In genomic region chr16:56919099-56919800, GRCh38 we compare ENCODE assay signal across 26 cellular contexts. TPM values are rescaled to one million over a fixed set of nuclear protein-coding genes. Genes with fewer than 3 reads are reported as not detected.
DNase-seq lines count a peak whose midpoint lies in the region; ATAC-seq and TF ChIP-seq lines count a peak whose summit lies in the region.
"Had no signal": no experiment of that assay in that cellular context is flagged by ENCODE, and none has a peak within 500 bp of the region (broad histone marks: within the 10 kb centered on the region; RNA-seq: fewer than 3 reads in every experiment).

No MANE protein-coding gene starts in this region.

- H3K9me3 Mint-ChIP-seq in GM23338 = no peaks in the 10 kb centered on the region
- H3K9me3 Mint-ChIP-seq in activated T-cell treated with anti-CD3 and anti-CD28 coated beads, Interleukin-2, amount 50 U/mL, for 4 hours = no peaks in the 10 kb centered on the region
- H3K9me3 Mint-ChIP-seq: immature natural killer cell, natural killer cell had no signal

- H4K20me1 ChIP-seq in GM23338 (replicated peaks; ENCODE audit: insufficient read depth) = no peaks in the 10 kb centered on the region
- H4K20me1 ChIP-seq in PC-3 (ENCODE audit: low read length) = no peaks in the 10 kb centered on the region

- H3K27ac Mint-ChIP-seq in GM23338 = no peak overlapping the region
- H3K27ac Mint-ChIP-seq: immature natural killer cell, natural killer cell had no signal

- H3K4me1 Mint-ChIP-seq in GM23338 = no peaks in the 10 kb centered on the region; the same call in 2 of the 3 replicates
- peaks cover 26% of the 10 kb centered on the region for H3K4me1 Mint-ChIP-seq in activated T-cell treated with anti-CD3 and anti-CD28 coated beads, Interleukin-2, amount 50 U/mL, for 4 hours (ENCODE audit: low read depth)

- 48% methylated on average over 11 of the region's 11 CpGs for WGBS in prostate gland

- intact Hi-C loops in PC-3 (cut with micrococcal nuclease) = no loop called here
- intact Hi-C loops in prostate gland (cut with DNase I) = loop anchor here (10.0 kb wide), 1 partner anchor 56 kb away; no protein-coding TSS in a partner anchor
- intact Hi-C loops in left lung (cut with DNase I) = no loop called here
- intact Hi-C loops in cardiac septum (cut with DNase I) = loop anchor here (5.0 kb wide), 1 partner anchor 52 kb away; the partner anchor contains the start of gene SLC12A3

- H3K36me3 Mint-ChIP-seq in GM23338 (ENCODE audit: low read depth) = no peaks in the 10 kb centered on the region
- H3K36me3 Mint-ChIP-seq in activated T-cell treated with anti-CD3 and anti-CD28 coated beads, Interleukin-2, amount 50 U/mL, for 4 hours (ENCODE audit: insufficient read depth) = no peaks in the 10 kb centered on the region
- H3K36me3 Mint-ChIP-seq: natural killer cell had no signal

- TF ChIP-seq POLR2A in prostate gland (IDR thresholded peaks at IDR 0.05) = no peak

- H3K36me3 ChIP-seq in GM23338 (ENCODE audit: insufficient read depth) (no peaks in the 10 kb centered on the region), PC-3 (ENCODE audit: low read depth, low read length) (no peaks in the 10 kb centered on the region), prostate gland (no peaks in the 10 kb centered on the region), left lung (no peaks in the 10 kb centered on the region)
- H3K36me3 ChIP-seq: adrenal gland, thoracic aorta had no signal

- no peaks in the 10 kb centered on the region for H3K79me2 ChIP-seq in GM23338 (replicated peaks; ENCODE audit: insufficient read depth)
- H3K79me2 ChIP-seq in PC-3 (ENCODE audit: low read length) = no peaks in the 10 kb centered on the region

- BruUV-seq in PC-3 (replicated peaks; lab: Mats Ljungman, UMichigan) = no TSS peak

- H3K4me3 ChIP-seq in GM23338 (no peak overlapping the region), PC-3 (ENCODE audit: low read length) (no peak overlapping the region), prostate gland (no peak overlapping the region), left lung (no peak overlapping the region)
- H3K4me3 ChIP-seq: skin epidermis, thoracic aorta had no signal

- H2AFZ ChIP-seq in GM23338 (peak overlapping the region; percentile 63; the same call in 1 of the 2 replicates), PC-3 (ENCODE audit: low read length) (no peak overlapping the region)

- H3K9me3 ChIP-seq in PC-3 (ENCODE audit: low read length) = no peaks in the 10 kb centered on the region
- H3K9me3 ChIP-seq in prostate gland = no peaks in the 10 kb centered on the region
- H3K9me3 ChIP-seq in left lung = no peaks in the 10 kb centered on the region
- H3K9me3 ChIP-seq: adrenal gland, thoracic aorta had no signal

- H3K27me3 Mint-ChIP-seq in GM23338 (ENCODE audit: insufficient read depth, low read depth, poor library complexity) = peaks cover 14% of the 10 kb centered on the region
- no peaks in the 10 kb centered on the region for H3K27me3 Mint-ChIP-seq in activated T-cell treated with anti-CD3 and anti-CD28 coated beads, Interleukin-2, amount 50 U/mL, for 4 hours (ENCODE audit: low read depth)

- POLR2A ChIA-PET in PC-3 (lab: Charles Lee; ENCODE audit: unreplicated experiment) = no interaction called here

- DNase-seq in GM23338 (ENCODE audit: low spot score) = no peak
- DNase-seq in PC-3 = peak; percentile 19
- DNase-seq in foreskin keratinocyte = peak; percentile 58 to 84
- peak; percentile 91 for DNase-seq in prostate gland (ENCODE audit: low spot score)
- no peak for DNase-seq in activated T-cell treated with anti-CD3 and anti-CD28 coated beads, Interleukin-2, amount 50 U/mL, for 4 hours
- DNase-seq in left lung = no peak
- no peak for DNase-seq in NCI-H1694 treated with DMSO at 0.1 percent for 48 hours (lab: John Stamatoyannopoulos, UW)
- DNase-seq in cardiac septum (ENCODE audit: low spot score) = no peak
- DNase-seq: adrenal gland; AML-193; Calu3; central memory CD4-positive, alpha-beta T cell; head of caudate nucleus; immature natural killer cell; Kasumi-1; natural killer cell; NCI-H446; stimulated activated CD4-positive, alpha-beta T cell treated with anti-CD3 and anti-CD28 coated beads, Interleukin-2, amount 100 ng/mL, for 48 hours; T-helper 1 cell had no signal

- H3K4me1 ChIP-seq in GM23338 (ENCODE audit: insufficient read depth) (no peaks in the 10 kb centered on the region), PC-3 (ENCODE audit: insufficient read depth, low read length) (no peaks in the 10 kb centered on the region), foreskin keratinocyte (no peaks in the 10 kb centered on the region), prostate gland (replicated peaks) (peaks cover 39% of the 10 kb centered on the region), left lung (peaks cover 4 to 22% of the 10 kb centered on the region in 2 donors)

- TF ChIP-seq CTCF in GM23338 (conservative IDR thresholded peaks at IDR 0.05; ENCODE audit: low read depth in 2 of 2) (no peak), PC-3 (conservative IDR thresholded peaks at IDR 0.05; ENCODE audit: low read depth, low read length) (no peak), foreskin keratinocyte (conservative IDR thresholded peaks at IDR 0.05) (no peak), prostate gland (IDR thresholded peaks at IDR 0.05) (peak in 1 of 4 experiments; percentile 6), left lung (IDR thresholded peaks at IDR 0.05) (no peak)

- no peaks in the 10 kb centered on the region for H3F3A ChIP-seq in GM23338 (replicated peaks; ENCODE audit: low read depth)
- no peaks in the 10 kb centered on the region for H3F3A ChIP-seq in PC-3 (ENCODE audit: low read length, unreplicated experiment)

- CTCF ChIA-PET in PC-3 (lab: Charles Lee) = no interaction called here

- H3K27ac ChIP-seq in GM23338 (ENCODE audit: low read depth) (no peak overlapping the region), PC-3 (ENCODE audit: low read length) (no peak overlapping the region), foreskin keratinocyte (no peak overlapping the region), prostate gland (peak overlapping the region; percentile 94 to 95), left lung (no peak overlapping the region)
- H3K27ac ChIP-seq: thoracic aorta, VCaP had no signal

- no peak overlapping the region for H3K9ac ChIP-seq in PC-3 (ENCODE audit: low read length)

- no peaks in the 10 kb centered on the region for H3K27me3 ChIP-seq in GM23338 (ENCODE audit: insufficient read depth)
- no peaks in the 10 kb centered on the region for H3K27me3 ChIP-seq in PC-3 (ENCODE audit: low read length)
- no peaks in the 10 kb centered on the region for H3K27me3 ChIP-seq in foreskin keratinocyte
- no peaks in the 10 kb centered on the region for H3K27me3 ChIP-seq in prostate gland (replicated peaks; ENCODE audit: insufficient read depth)
- no peaks in the 10 kb centered on the region for H3K27me3 ChIP-seq in left lung
- H3K27me3 ChIP-seq: adrenal gland had no signal

- H3K4me2 ChIP-seq in GM23338 = no peak overlapping the region
- H3K4me2 ChIP-seq in PC-3 (ENCODE audit: low read length) = no peak overlapping the region

- H3K4me3 Mint-ChIP-seq in GM23338 = no peak overlapping the region
- H3K4me3 Mint-ChIP-seq in activated T-cell treated with anti-CD3 and anti-CD28 coated beads, Interleukin-2, amount 50 U/mL, for 4 hours = no peak overlapping the region
- H3K4me3 Mint-ChIP-seq: immature natural killer cell, natural killer cell had no signal

- ATAC-seq in GM23338 (no peak), PC-3 (no peak), foreskin keratinocyte (peak; percentile 57), left lung (no peak)
- no peak for ATAC-seq in activated T-cell treated with anti-CD3 and anti-CD28 coated beads, Interleukin-2, amount 50 U/mL, for 4 hours
- ATAC-seq: natural killer cell, Right ventricle myocardium inferior had no signal

- H3K9me2 ChIP-seq in GM23338 (ENCODE audit: insufficient read depth) (no peaks in the 10 kb centered on the region), PC-3 (replicated peaks; ENCODE audit: low read length) (no peaks in the 10 kb centered on the region)

RNA-seq across cellular contexts. Expression of gene HERPUD1, which starts 12.7 kb away (rescaled TPM):
- 42.7 and 44.1 TPM in 2 replicates for total RNA-seq in GM23338 (2014; rRNA removed; shearing (Covaris generic))
- 33.6 and 41.1 TPM in 2 replicates for polyA plus RNA-seq in GM23338 (2016; fragmentation: Nextera tagmentation; extraction: Ambion mirVana)
- 50.1 and 54.9 TPM in 2 replicates for total RNA-seq in PC-3 (2014; rRNA removed)
- 124 and 170 TPM in 2 replicates for total RNA-seq in foreskin keratinocyte
- polyA plus RNA-seq in foreskin keratinocyte = 108 and 144 TPM in 2 replicates
- 100 to 1,000 TPM; 365 to 952 TPM for total RNA-seq in prostate gland
- 100 to 1,000 TPM; 161 to 228 (median 170) TPM for total RNA-seq in activated T-cell treated with anti-CD3 and anti-CD28 coated beads, Interleukin-2, amount 50 U/mL, for 4 hours
- 100 to 1,000 TPM; 104 to 155 TPM for total RNA-seq in left lung
- 87.4 TPM for total RNA-seq in cardiac septum

RNA-seq across cellular contexts. Expression of gene CETP, which starts 42.5 kb away (rescaled TPM):
- not detected in 2 replicates for total RNA-seq in GM23338 (2014; rRNA removed; shearing (Covaris generic))
- polyA plus RNA-seq in GM23338 (2016; fragmentation: Nextera tagmentation; extraction: Ambion mirVana) (0.12 TPM in 1 of 2 replicates, not detected in the other), foreskin keratinocyte (not detected in 2 replicates)
- total RNA-seq in PC-3 (2014; rRNA removed) (not detected in 2 replicates), foreskin keratinocyte (not detected in 2 replicates), prostate gland (under 1 TPM in 1 of 2 donors, not detected in 1; 0.40 TPM), left lung (under 1 TPM; 0.58 to 0.82 TPM), cardiac septum (not detected)
- under 1 TPM in 1 of 3 donors, not detected in 2; 0.11 TPM for total RNA-seq in activated T-cell treated with anti-CD3 and anti-CD28 coated beads, Interleukin-2, amount 50 U/mL, for 4 hours
- total RNA-seq: Calu3, fibroblast of lung, G401, thoracic aorta had no signal

RNA-seq across cellular contexts. Expression of gene SLC12A3, which starts 54.2 kb away (rescaled TPM):
- not detected in 2 replicates for total RNA-seq in GM23338 (2014; rRNA removed; shearing (Covaris generic))
- not detected in 2 replicates for polyA plus RNA-seq in GM23338 (2016; fragmentation: Nextera tagmentation; extraction: Ambion mirVana)
- not detected in 2 replicates for total RNA-seq in PC-3 (2014; rRNA removed)
- not detected in 2 replicates for total RNA-seq in foreskin keratinocyte
- polyA plus RNA-seq in foreskin keratinocyte = 0.03 TPM in 1 of 2 replicates, not detected in the other
- total RNA-seq in prostate gland = under 1 TPM in 1 of 2 donors, not detected in 1; 0.23 TPM
- total RNA-seq in activated T-cell treated with anti-CD3 and anti-CD28 coated beads, Interleukin-2, amount 50 U/mL, for 4 hours = not detected
- not detected for total RNA-seq in left lung
- total RNA-seq in cardiac septum = not detected
- total RNA-seq: adrenal gland, Calu3, fibroblast of lung, G401, lung microvascular endothelial cell, natural killer cell, Right ventricle myocardium inferior, thoracic aorta had no signal
- polyA plus RNA-seq: fibroblast of lung had no signal

Comparison
In these comparisons a context has a peak if more than half of its experiments do, and no peak if none do; other contexts are left out.
1. DNase-seq: peak in PC-3 (single experiment), foreskin keratinocyte (2 of 2) and prostate gland (single experiment); none in GM23338 (single experiment), activated T-cell treated with anti-CD3 and anti-CD28 coated beads, Interleukin-2, amount 50 U/mL, for 4 hours (single experiment), left lung (0 of 2), NCI-H1694 treated with DMSO at 0.1 percent for 48 hours (single experiment) and cardiac septum (single experiment).
2. H3K27ac ChIP-seq: peak in prostate gland (2 of 2); none in GM23338 (single experiment), PC-3 (single experiment), foreskin keratinocyte (single experiment) and left lung (0 of 2).
3. intact Hi-C loops: an anchor here in prostate gland (10.0 kb wide) and cardiac septum (5.0 kb wide); none called in PC-3 and left lung.